ENCODE assay signal across 8 cellular contexts in genomic region chr18:7452331-7452730, GRCh38.
DNase-seq lines count a peak whose midpoint lies in the region; ATAC-seq, FAIRE-seq and TF ChIP-seq lines count a peak whose summit lies in the region.

No MANE protein-coding gene starts in this region.

- no peak overlapping the region for H3K27ac ChIP-seq in VCaP
- H3K27ac ChIP-seq in right atrium auricular region: no peak overlapping the region
- no peak overlapping the region for H3K27ac ChIP-seq in testis
- H3K27ac ChIP-seq in suprapubic skin: no peak overlapping the region

- intact Hi-C loops in testis (cut with DNase I; ENCODE audit: low total_unique reads): no loop called here

- TF ChIP-seq CTCF in VCaP (conservative IDR thresholded peaks at IDR 0.05): peak; percentile 67
- peak; percentile 56 to 74 for TF ChIP-seq CTCF in right atrium auricular region (IDR thresholded peaks at IDR 0.05)
- TF ChIP-seq CTCF in testis (IDR thresholded peaks at IDR 0.05): peak in 2 of 3 experiments; percentile 24 to 46
- peak in 1 of 2 donors; percentile 66 for TF ChIP-seq CTCF in suprapubic skin (IDR thresholded peaks at IDR 0.05)

- FAIRE-seq in HTR-8/SVneo (lab: Jason Lieb, UNC): no peak

- DNase-seq in DMS53 treated with DMSO at 0.1 percent for 48 hours (lab: John Stamatoyannopoulos, UW; ENCODE audit: unreplicated experiment): peak; percentile 72
- DNase-seq in HTR-8/SVneo (ENCODE audit: insufficient read length, low spot score): peak; percentile 65
- DNase-seq in right atrium auricular region (ENCODE audit: low spot score): no peak
- peak; percentile 60 for DNase-seq in testis
- DNase-seq in suprapubic skin (ENCODE audit: low spot score in 2 of 2): no peak

- no peaks in the 10 kb centered on the region for H3K4me1 ChIP-seq in right atrium auricular region
- no peaks in the 10 kb centered on the region for H3K4me1 ChIP-seq in testis
- no peaks in the 10 kb centered on the region for H3K4me1 ChIP-seq in suprapubic skin

- H3K36me3 ChIP-seq in right atrium auricular region (no peaks in the 10 kb centered on the region), testis (ENCODE audit: low read depth, missing control alignments) (no peaks in the 10 kb centered on the region), suprapubic skin (no peaks in the 10 kb centered on the region)

- TF ChIP-seq EP300 in suprapubic skin (IDR thresholded peaks at IDR 0.05): no peak

- H3K4me3 ChIP-seq in right atrium auricular region (no peak overlapping the region), testis (no peak overlapping the region), suprapubic skin (no peak overlapping the region)

- H3K9me3 ChIP-seq in right atrium auricular region (no peaks in the 10 kb centered on the region), testis (no peaks in the 10 kb centered on the region), suprapubic skin (no peaks in the 10 kb centered on the region)

- TF ChIP-seq POLR2A in testis (IDR thresholded peaks at IDR 0.05) (no peak), suprapubic skin (IDR thresholded peaks at IDR 0.05) (no peak)

- no peak for ATAC-seq in HG03175 (IDR thresholded peaks at IDR 0.05; ENCODE audit: unreplicated experiment)
- no peak for ATAC-seq in HG02610 (IDR thresholded peaks at IDR 0.05; ENCODE audit: unreplicated experiment)

- H3K27me3 ChIP-seq in right atrium auricular region: no peaks in the 10 kb centered on the region
- H3K27me3 ChIP-seq in testis: no peaks in the 10 kb centered on the region
- no peaks in the 10 kb centered on the region for H3K27me3 ChIP-seq in suprapubic skin

- WGBS in testis, 2 donors: 37 to 43% methylated on average over 6 of the region's 6 CpGs
- WGBS in suprapubic skin: 49% methylated on average over 6 of the region's 6 CpGs

Comparison
In these comparisons a context has a peak if more than half of its experiments do, and no peak if none do; other contexts are left out.
1. DNase-seq: peak in DMS53 treated with DMSO at 0.1 percent for 48 hours (single experiment), HTR-8/SVneo (single experiment) and testis (single experiment); none in right atrium auricular region (single experiment) and suprapubic skin (0 of 2).